In genomic region chr4:142130636-142131035, GRCh38 we compare ENCODE assay signal across 23 cellular contexts.
DNase-seq lines count a peak whose midpoint lies in the region; ATAC-seq, FAIRE-seq and TF ChIP-seq lines count a peak whose summit lies in the region.
"Had no signal": no experiment of that assay in that cellular context is flagged by ENCODE, and none has a peak within 500 bp of the region (broad histone marks: within the 10 kb centered on the region; RNA-seq: fewer than 3 reads in every experiment).

No MANE protein-coding gene starts in this region.

- WGBS in pancreas, 2 donors: 11 to 13% methylated on average over 1 of the region's 1 CpG

- no peaks in the 10 kb centered on the region for H3K36me3 ChIP-seq in CD4-positive, alpha-beta memory T cell (ENCODE audit: insufficient read depth, low read length)
- H3K36me3 ChIP-seq in endocrine pancreas (ENCODE audit: control insufficient read depth, insufficient read depth, low read length) (no peaks in the 10 kb centered on the region), pancreas (no peaks in the 10 kb centered on the region)
- H3K36me3 ChIP-seq: left ventricle myocardium inferior, neutrophil, tibial nerve had no signal

- peak; percentile 43 to 79 (median 71) for ATAC-seq in pancreas
- no peak for ATAC-seq in HG03469 (IDR thresholded peaks at IDR 0.05; ENCODE audit: unreplicated experiment)
- no peak for ATAC-seq in HG02938 (IDR thresholded peaks at IDR 0.05; ENCODE audit: unreplicated experiment)
- ATAC-seq: esophagus mucosa; Right ventricle myocardium inferior; stimulated activated memory B cell treated with anti-CD40 and anti-IgM and Interleukin-4, amounts not matched to agents 10 μg/mL and 1 μg/mL and 100 μg/mL, for 72 hours had no signal

- FAIRE-seq in pancreas (lab: Jason Lieb, UNC): no peak
- FAIRE-seq: bronchial epithelial cell, GM12892 had no signal

- H3K4me1 Mint-ChIP-seq in CD4-positive, alpha-beta memory T cell: peaks cover 14 to 33% (median 22%) of the 10 kb centered on the region in 4 donors
- peaks cover 19% of the 10 kb centered on the region for H3K4me1 Mint-ChIP-seq in Calu3 (ENCODE audit: low read depth, unreplicated experiment)
- H3K4me1 Mint-ChIP-seq: H9; stimulated activated memory B cell treated with anti-CD40 and anti-IgM and Interleukin-4, amounts not matched to agents 10 μg/mL and 1 μg/mL and 100 μg/mL, for 72 hours had no signal

- H3K4me1 ChIP-seq in CD4-positive, alpha-beta memory T cell (ENCODE audit: insufficient read depth, low read length): peaks cover 61% of the 10 kb centered on the region
- H3K4me1 ChIP-seq in endocrine pancreas (ENCODE audit: control insufficient read depth, insufficient read depth, low read length): peaks cover 3% of the 10 kb centered on the region
- peaks cover 0 to 14% (median 8%) of the 10 kb centered on the region in 3 donors for H3K4me1 ChIP-seq in pancreas
- H3K4me1 ChIP-seq: tibial nerve had no signal

- DNase-seq in CD4-positive, alpha-beta memory T cell: no peak
- DNase-seq in Calu3 (no peak), pancreas (no peak), DMS 273 treated with DMSO at 0.1 percent for 48 hours (lab: John Stamatoyannopoulos, UW) (no peak)
- DNase-seq: activated CD4-positive, alpha-beta T cell treated with anti-CD3 and anti-CD28 coated beads, Interleukin-2, amount 10 ng/mL, durations not matched to agents 24 days and 14 days; activated T-cell treated with anti-CD3 and anti-CD28 coated beads for 4 hours; dermis blood vessel endothelial cell; H9; left ventricle myocardium inferior; NCI-H1105 treated with DMSO at 0.1 percent for 48 hours; NCI-H524 treated with DMSO at 0.1 percent for 48 hours; retina; stimulated activated CD4-positive, alpha-beta T cell treated with anti-CD3 and anti-CD28 coated beads, Interleukin-15, amount 100 ng/mL, for 24 hours had no signal

- TF ChIP-seq CTCF in Calu3 (IDR thresholded peaks at IDR 0.05; ENCODE audit: unreplicated experiment) (no peak), pancreas (IDR thresholded peaks at IDR 0.05) (no peak)

- H3K4me3 Mint-ChIP-seq in CD4-positive, alpha-beta memory T cell: no peak overlapping the region
- H3K4me3 Mint-ChIP-seq in Calu3 (ENCODE audit: low read depth, unreplicated experiment): no peak overlapping the region
- H3K4me3 Mint-ChIP-seq: activated CD4-positive, alpha-beta T cell treated with anti-CD3 and anti-CD28 coated beads, Interleukin-2, amount 10 ng/mL, durations not matched to agents 24 days and 14 days; H9; stimulated activated memory B cell treated with anti-CD40 and anti-IgM and Interleukin-4, amounts not matched to agents 10 μg/mL and 1 μg/mL and 100 μg/mL, for 72 hours had no signal

- no peak overlapping the region for H3K27ac ChIP-seq in CD4-positive, alpha-beta memory T cell (ENCODE audit: low read depth, low read length)
- H3K27ac ChIP-seq in pancreas: peak overlapping the region in 2 of 4 donors; percentile 39 to 61
- H3K27ac ChIP-seq: neutrophil, tibial nerve had no signal

- H3K27ac Mint-ChIP-seq in CD4-positive, alpha-beta memory T cell: peak overlapping the region; percentile 19 to 86 (median 71)
- peak overlapping the region; percentile 52 for H3K27ac Mint-ChIP-seq in Calu3 (ENCODE audit: unreplicated experiment)
- H3K27ac Mint-ChIP-seq: activated CD4-positive, alpha-beta T cell treated with anti-CD3 and anti-CD28 coated beads, Interleukin-2, amount 10 ng/mL, durations not matched to agents 24 days and 14 days; H9; stimulated activated memory B cell treated with anti-CD40 and anti-IgM and Interleukin-4, amounts not matched to agents 10 μg/mL and 1 μg/mL and 100 μg/mL, for 72 hours had no signal

- H3K9me3 ChIP-seq in CD4-positive, alpha-beta memory T cell (ENCODE audit: control insufficient read depth in 1 of 2, low read length in 2 of 2): no peaks in the 10 kb centered on the region
- no peaks in the 10 kb centered on the region for H3K9me3 ChIP-seq in endocrine pancreas (ENCODE audit: control insufficient read depth, low read length)
- H3K9me3 ChIP-seq in pancreas: no peaks in the 10 kb centered on the region
- H3K9me3 ChIP-seq: left ventricle myocardium inferior, neutrophil, tibial nerve had no signal

- H3K9ac ChIP-seq in endocrine pancreas (ENCODE audit: control insufficient read depth, insufficient read depth, low read length): peak overlapping the region; percentile 14

- H3K36me3 Mint-ChIP-seq in CD4-positive, alpha-beta memory T cell: peaks cover 4 to 21% of the 10 kb centered on the region in 2 donors
- H3K36me3 Mint-ChIP-seq in Calu3 (ENCODE audit: insufficient read depth, unreplicated experiment): peaks cover 8% of the 10 kb centered on the region
- H3K36me3 Mint-ChIP-seq: stimulated activated memory B cell treated with anti-CD40 and anti-IgM and Interleukin-4, amounts not matched to agents 10 μg/mL and 1 μg/mL and 100 μg/mL, for 72 hours had no signal

- H3K27me3 ChIP-seq in CD4-positive, alpha-beta memory T cell (ENCODE audit: insufficient read depth, low read length): no peaks in the 10 kb centered on the region
- no peaks in the 10 kb centered on the region for H3K27me3 ChIP-seq in endocrine pancreas (ENCODE audit: control insufficient read depth, insufficient read depth, low read length)
- no peaks in the 10 kb centered on the region for H3K27me3 ChIP-seq in pancreas
- H3K27me3 ChIP-seq: neutrophil, tibial nerve had no signal

- intact Hi-C loops in CD4-positive, alpha-beta memory T cell (cut with micrococcal nuclease): no loop called here
- intact Hi-C loops in Calu3 (cut with micrococcal nuclease; ENCODE audit: unreplicated experiment) (no loop called here), pancreas (cut with DNase I) (no loop called here)

- no peak overlapping the region for H3K4me3 ChIP-seq in CD4-positive, alpha-beta memory T cell (ENCODE audit: low read length in 2 of 2)
- H3K4me3 ChIP-seq in endocrine pancreas (ENCODE audit: control insufficient read depth, insufficient read depth, low read length) (no peak overlapping the region), pancreas (no peak overlapping the region)
- H3K4me3 ChIP-seq: left ventricle myocardium inferior, tibial nerve had no signal

- POLR2A ChIA-PET in CD4-positive, alpha-beta memory T cell (lab: Charles Lee; ENCODE audit: partially characterized antibody): interaction anchor here (0.6 kb wide), 1 partner anchor 58 kb away, joined by 3 read pairs; no protein-coding TSS in a partner anchor

- H3K9me3 Mint-ChIP-seq in CD4-positive, alpha-beta memory T cell: no peaks in the 10 kb centered on the region
- H3K9me3 Mint-ChIP-seq in Calu3 (ENCODE audit: low read depth, unreplicated experiment): no peaks in the 10 kb centered on the region
- H3K9me3 Mint-ChIP-seq: activated CD4-positive, alpha-beta T cell treated with anti-CD3 and anti-CD28 coated beads, Interleukin-2, amount 10 ng/mL, durations not matched to agents 24 days and 14 days; H9; stimulated activated memory B cell treated with anti-CD40 and anti-IgM and Interleukin-4, amounts not matched to agents 10 μg/mL and 1 μg/mL and 100 μg/mL, for 72 hours had no signal

- CTCF ChIA-PET in CD4-positive, alpha-beta memory T cell (lab: Charles Lee; ENCODE audit: partially characterized antibody): interaction anchor here (0.8 to 2.1 kb wide), 2 partner anchors 9 to 590 kb away, joined by 3 to 5 read pairs; no protein-coding TSS in a partner anchor
- CTCF ChIA-PET in Calu3 (lab: Charles Lee): no interaction called here

- H3K27me3 Mint-ChIP-seq in CD4-positive, alpha-beta memory T cell: no peaks in the 10 kb centered on the region
- no peaks in the 10 kb centered on the region for H3K27me3 Mint-ChIP-seq in Calu3 (ENCODE audit: unreplicated experiment)
- H3K27me3 Mint-ChIP-seq: activated CD4-positive, alpha-beta T cell treated with anti-CD3 and anti-CD28 coated beads, Interleukin-2, amount 10 ng/mL, durations not matched to agents 24 days and 14 days; stimulated activated memory B cell treated with anti-CD40 and anti-IgM and Interleukin-4, amounts not matched to agents 10 μg/mL and 1 μg/mL and 100 μg/mL, for 72 hours had no signal

- no TSS peak for BruUV-seq in Calu3 (replicated peaks; lab: Mats Ljungman, UMichigan)

Comparison
In these comparisons a context has a peak if more than half of its experiments do, and no peak if none do; other contexts are left out.
1. ATAC-seq: peak in pancreas (4 of 4); none in HG03469 (single experiment) and HG02938 (single experiment).